In the genomic region with DNA sequence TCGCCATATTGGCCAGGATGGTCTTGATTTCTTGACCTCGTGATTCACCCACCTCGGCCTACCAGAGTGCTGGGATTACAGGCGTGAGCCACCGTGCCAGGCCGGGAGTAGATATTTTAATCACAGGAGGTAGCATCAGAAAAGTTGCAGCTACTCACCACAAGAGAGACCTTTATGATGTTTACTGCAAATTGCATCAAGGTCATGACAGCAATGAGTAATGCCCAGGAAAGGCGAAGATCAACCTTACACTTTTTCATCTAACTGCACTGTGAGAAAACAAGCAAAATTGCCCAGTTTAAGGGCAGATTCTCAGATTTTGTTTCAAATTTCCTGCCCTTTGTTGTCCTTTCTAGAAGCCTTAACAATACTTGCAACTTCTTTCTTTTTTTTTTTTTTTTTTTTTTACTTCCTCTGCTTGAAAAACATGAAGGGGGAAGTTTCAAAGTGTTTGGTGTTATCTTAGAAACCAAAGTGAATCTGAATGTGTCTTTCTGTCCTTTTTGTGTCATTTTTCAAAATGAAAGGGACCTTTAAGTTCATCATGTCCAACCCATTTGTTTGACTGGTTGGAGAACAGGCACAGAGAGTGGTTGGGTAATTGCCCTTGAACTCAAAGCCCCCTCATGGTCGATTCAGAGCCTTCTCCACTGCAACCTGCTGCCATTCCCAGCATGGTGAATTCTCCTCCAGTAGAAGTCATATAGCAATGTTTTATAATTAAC, we compare ENCODE assay signal across 9 cellular contexts. TPM values are rescaled to one million over a fixed set of nuclear protein-coding genes. Genes with fewer than 3 reads are reported as not detected.
DNase-seq lines count a peak whose midpoint lies in the region; ATAC-seq and TF ChIP-seq lines count a peak whose summit lies in the region.
"Had no signal": no experiment of that assay in that cellular context is flagged by ENCODE, and none has a peak within 500 bp of the region (broad histone marks: within the 10 kb centered on the region; RNA-seq: fewer than 3 reads in every experiment).

No MANE protein-coding gene starts in this region.

- ATAC-seq in heart right ventricle: peak in 1 of 8 donors; percentile 31
- ATAC-seq in Right ventricle myocardium superior (ENCODE audit: poor library complexity): no peak
- peak; percentile 29 for ATAC-seq in foreskin keratinocyte
- ATAC-seq in GM21529 (IDR thresholded peaks at IDR 0.05; ENCODE audit: unreplicated experiment): no peak

- peak overlapping the region; percentile 54 for H3K4me3 Mint-ChIP-seq in activated CD4-positive, alpha-beta memory T cell treated with anti-CD3 and anti-CD28 coated beads, Interleukin-2, amount 10 ng/mL, durations not matched to agents 7 days and 5 days

- WGBS in heart right ventricle, 2 donors: 74 to 75% methylated on average over 8 of the region's 8 CpGs
- WGBS in transverse colon (ENCODE audit: low coverage in 1 of 2), 2 donors: 55 to 62% methylated on average over 4 to 8 of the region's 8 CpGs

- H3K27ac ChIP-seq in heart right ventricle (peak overlapping the region in 9 of 10 donors; percentile 45 to 86 (median 67)), foreskin keratinocyte (no peak overlapping the region), transverse colon (peak overlapping the region; percentile 57 to 77 (median 71))
- H3K27ac ChIP-seq: parathyroid adenoma had no signal

- no peak for TF ChIP-seq POLR2A in transverse colon (IDR thresholded peaks at IDR 0.05)

- TF ChIP-seq EP300 in transverse colon (IDR thresholded peaks at IDR 0.05; ENCODE audit: low read depth): no peak

- CTCF ChIA-PET in activated CD4-positive, alpha-beta memory T cell treated with anti-CD3 and anti-CD28 coated beads, Interleukin-2, amount 10 ng/mL, durations not matched to agents 7 days and 5 days (lab: Charles Lee): interaction anchor here (0.7 to 2.2 kb wide), 5 partner anchors 8 to 119 kb away, joined by 3 to 9 read pairs (median 4); a partner anchor contains a TSS

- H3K9me3 ChIP-seq in heart right ventricle: peaks cover 0 to 3% (median 0%) of the 10 kb centered on the region in 11 donors
- no peaks in the 10 kb centered on the region for H3K9me3 ChIP-seq in transverse colon

- no peaks in the 10 kb centered on the region for H3K27me3 ChIP-seq in heart right ventricle
- no peaks in the 10 kb centered on the region for H3K27me3 ChIP-seq in foreskin keratinocyte
- H3K27me3 ChIP-seq in transverse colon: no peaks in the 10 kb centered on the region

- H3K36me3 ChIP-seq in heart right ventricle (peaks cover 0 to 58% (median 0%) of the 10 kb centered on the region in 9 donors), transverse colon (no peaks in the 10 kb centered on the region)

- no peaks in the 10 kb centered on the region for H3K27me3 Mint-ChIP-seq in activated CD4-positive, alpha-beta memory T cell treated with anti-CD3 and anti-CD28 coated beads, Interleukin-2, amount 10 ng/mL, durations not matched to agents 7 days and 5 days

- H3K4me1 ChIP-seq in heart right ventricle: peaks cover 27 to 100% (median 96%) of the 10 kb centered on the region in 9 donors
- peaks cover 32% of the 10 kb centered on the region for H3K4me1 ChIP-seq in foreskin keratinocyte
- H3K4me1 ChIP-seq in transverse colon: peaks cover 35 to 100% (median 64%) of the 10 kb centered on the region in 4 donors
- H3K4me1 ChIP-seq: parathyroid adenoma had no signal

- in situ Hi-C loops in transverse colon (cut with MboI; ENCODE audit: low pct_ligation_motif_present in 1 of 4, low pct_unique_long_range_greater_than_20kb in 1 of 4, low sequenced_read_pairs in 3 of 4): no loop called here

- H3K9me3 Mint-ChIP-seq in activated CD4-positive, alpha-beta memory T cell treated with anti-CD3 and anti-CD28 coated beads, Interleukin-2, amount 10 ng/mL, durations not matched to agents 7 days and 5 days: no peaks in the 10 kb centered on the region

- DNase-seq in heart right ventricle (no peak), Right ventricle myocardium superior (no peak), foreskin keratinocyte (no peak), transverse colon (no peak), anterior cingulate cortex (lab: John Stamatoyannopoulos, UW) (no peak), GM10266 (ENCODE audit: extremely low spot score) (no peak)
- DNase-seq in activated CD4-positive, alpha-beta memory T cell treated with anti-CD3 and anti-CD28 coated beads, Interleukin-2, amount 10 ng/mL, durations not matched to agents 7 days and 5 days: peak; percentile 66

- intact Hi-C loops in heart right ventricle (cut with DNase I): no loop called here
- intact Hi-C loops in Right ventricle myocardium superior (cut with DNase I): no loop called here
- intact Hi-C loops in transverse colon (cut with DNase I; ENCODE audit: low total_unique reads): no loop called here

- TF ChIP-seq CTCF in heart right ventricle (IDR thresholded peaks at IDR 0.05) (no peak), foreskin keratinocyte (conservative IDR thresholded peaks at IDR 0.05) (no peak), transverse colon (IDR thresholded peaks at IDR 0.05) (peak in 1 of 5 experiments; percentile 30), GM10266 (IDR thresholded peaks at IDR 0.05; ENCODE audit: control insufficient read depth, insufficient read depth, low read depth, missing control alignments) (no peak)

- peaks cover 64% of the 10 kb centered on the region for H3K36me3 Mint-ChIP-seq in activated CD4-positive, alpha-beta memory T cell treated with anti-CD3 and anti-CD28 coated beads, Interleukin-2, amount 10 ng/mL, durations not matched to agents 7 days and 5 days (ENCODE audit: low read depth)

- peaks cover 95% of the 10 kb centered on the region for H3K4me1 Mint-ChIP-seq in activated CD4-positive, alpha-beta memory T cell treated with anti-CD3 and anti-CD28 coated beads, Interleukin-2, amount 10 ng/mL, durations not matched to agents 7 days and 5 days

- POLR2A ChIA-PET in activated CD4-positive, alpha-beta memory T cell treated with anti-CD3 and anti-CD28 coated beads, Interleukin-2, amount 10 ng/mL, durations not matched to agents 7 days and 5 days (lab: Charles Lee): interaction anchor here (0.8 to 20.8 kb wide), 8 partner anchors 8 to 901 kb away, joined by 3 to 671 read pairs (median 6); a partner anchor contains a TSS

- H3K4me3 ChIP-seq in heart right ventricle: peak overlapping the region in 1 of 10 donors; percentile 14
- no peak overlapping the region for H3K4me3 ChIP-seq in transverse colon

- peak overlapping the region; percentile 97 for H3K27ac Mint-ChIP-seq in activated CD4-positive, alpha-beta memory T cell treated with anti-CD3 and anti-CD28 coated beads, Interleukin-2, amount 10 ng/mL, durations not matched to agents 7 days and 5 days

RNA-seq across cellular contexts. Expression of a gene that starts 25.0 kb away (rescaled TPM):
- total RNA-seq in heart right ventricle: 100 to 1,000 TPM in 5 of 10 donors, 10 to 100 TPM in 5; 71.1 to 197 (median 92.1) TPM
- 10 to 100 TPM; 14.6 to 81.4 TPM for polyA plus RNA-seq in heart right ventricle
- total RNA-seq in Right ventricle myocardium superior: 168 TPM
- 10 to 100 TPM; 60.1 to 60.8 TPM for total RNA-seq in activated CD4-positive, alpha-beta memory T cell treated with anti-CD3 and anti-CD28 coated beads, Interleukin-2, amount 10 ng/mL, durations not matched to agents 7 days and 5 days
- 125 TPM in 2 replicates for total RNA-seq in foreskin keratinocyte
- polyA plus RNA-seq in foreskin keratinocyte: 38.6 and 47.4 TPM in 2 replicates
- total RNA-seq in transverse colon: 100 to 1,000 TPM in 2 of 4 donors, 10 to 100 TPM in 2; 63.2 to 179 (median 98.5) TPM
